In the genomic region with DNA sequence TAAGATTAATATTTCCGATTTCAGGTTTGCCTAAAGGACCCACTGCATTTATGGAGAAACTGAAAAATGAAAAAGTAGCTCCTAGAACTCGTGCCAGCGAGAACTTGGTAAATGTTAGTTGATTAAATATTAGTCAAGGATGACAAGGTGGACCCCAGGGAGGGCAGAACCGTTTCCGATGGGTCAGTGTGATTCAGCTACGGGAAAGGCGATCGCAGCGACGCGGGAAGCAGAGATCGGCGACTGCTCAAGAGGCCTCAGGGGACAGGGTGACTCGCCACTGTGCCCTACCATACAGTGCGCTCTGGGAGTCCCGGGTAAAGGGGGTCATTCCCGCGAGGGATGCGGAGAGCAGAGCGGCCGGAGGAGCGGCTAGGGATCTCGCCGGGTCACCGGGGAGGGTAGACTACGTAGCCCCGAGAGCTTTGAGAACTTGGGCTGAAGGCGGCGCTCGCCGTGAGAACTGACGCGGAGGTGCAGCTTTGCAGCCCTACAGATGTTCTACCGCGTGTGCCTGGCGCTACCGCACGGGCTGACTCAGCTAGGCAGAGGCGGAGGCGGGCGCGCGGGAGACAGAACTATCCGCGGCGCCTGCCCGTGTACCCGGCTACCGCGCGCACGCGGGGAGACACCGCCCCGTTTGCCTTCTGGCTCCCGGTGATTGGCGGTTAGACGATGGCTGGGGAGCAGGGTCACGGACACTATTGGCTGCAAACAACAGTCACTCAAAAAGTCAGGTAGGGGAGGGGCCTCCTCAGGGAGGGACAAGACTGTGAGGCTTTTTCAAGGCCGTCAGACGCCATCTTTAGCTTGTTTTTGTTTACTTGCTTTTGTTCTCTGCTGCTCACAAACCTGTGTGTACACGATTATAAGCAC, we compare ENCODE assay signal across 1 cellular context.
TF ChIP-seq lines count a peak whose summit lies in the region.

No MANE protein-coding gene starts in this region.

TF ChIP-seq in H1, 55 proteins besides CTCF, POLR2A, EP300 and RAD21 (continues in another document):
- TF ChIP-seq TEAD4 (IDR thresholded peaks at IDR 0.05; ENCODE audit: low read depth, low read length): 0 out of 2 replicates have a peak, but pooled peaks have one; percentile 23
- TF ChIP-seq JUND (IDR thresholded peaks at IDR 0.05; ENCODE audit: low read length): no peak
- TF ChIP-seq HDAC6 (IDR thresholded peaks at IDR 0.05; ENCODE audit: low read depth, low read length): no peak
- peak; percentile 93 for TF ChIP-seq MAX (IDR thresholded peaks at IDR 0.05)
- peak; percentile 94 for TF ChIP-seq E2F6 (IDR thresholded peaks at IDR 0.05)
- no peak for TF ChIP-seq EZH2 (IDR thresholded peaks at IDR 0.05; ENCODE audit: low read depth, low read length, severe bottlenecking)
- peak; percentile 93 for TF ChIP-seq POLR2AphosphoS5 (IDR thresholded peaks at IDR 0.05; ENCODE audit: low read depth, low read length)
- peak; percentile 83 for TF ChIP-seq NANOG (IDR thresholded peaks at IDR 0.05; ENCODE audit: insufficient read depth, low read depth, low read length, poor library complexity, severe bottlenecking)
- TF ChIP-seq CREB1 (IDR thresholded peaks at IDR 0.05): peak; percentile 64
- TF ChIP-seq CBX5 (IDR thresholded peaks at IDR 0.05; ENCODE audit: low read depth, low read length): no peak
- TF ChIP-seq KDM4A (IDR thresholded peaks at IDR 0.05; ENCODE audit: low read depth, low read length, severe bottlenecking): peak; percentile 67
- TF ChIP-seq ATF3 (IDR thresholded peaks at IDR 0.05; ENCODE audit: insufficient read depth, low read depth, low read length): no peak
- peak; percentile 90 for TF ChIP-seq RBBP5 (IDR thresholded peaks at IDR 0.05; ENCODE audit: borderline replicate concordance, low read depth, low read length)
- peak; percentile 43; the same call in 1 of the 2 replicates for TF ChIP-seq MAFK (IDR thresholded peaks at IDR 0.05; ENCODE audit: low read depth, low read length)
- TF ChIP-seq SRF (IDR thresholded peaks at IDR 0.05; ENCODE audit: low read depth, low read length): no peak
- TF ChIP-seq TAF1 (IDR thresholded peaks at IDR 0.05; ENCODE audit: low read depth, low read length): peak; percentile 94
- 0 out of 2 replicates have a peak, but pooled peaks have one; percentile 14 for TF ChIP-seq TCF12 (IDR thresholded peaks at IDR 0.05; ENCODE audit: low read depth, low read length)
- no peak for TF ChIP-seq CTBP2 (IDR thresholded peaks at IDR 0.05; ENCODE audit: borderline replicate concordance, insufficient read depth, insufficient read length, low read length)
- no peak for TF ChIP-seq RXRA (IDR thresholded peaks at IDR 0.05; ENCODE audit: insufficient read depth, low read depth, low read length)
- peak; percentile 83 for TF ChIP-seq SP2 (IDR thresholded peaks at IDR 0.05; ENCODE audit: low read length)
- no peak for TF ChIP-seq GABPA (IDR thresholded peaks at IDR 0.05; ENCODE audit: borderline replicate concordance, insufficient read depth, low read length)
- TF ChIP-seq BCL11A (IDR thresholded peaks at IDR 0.05; ENCODE audit: low read depth in 2 of 2, low read length in 2 of 2): no peak
- no peak for TF ChIP-seq NRF1 (IDR thresholded peaks at IDR 0.05; ENCODE audit: low read depth, low read length)
- no peak for TF ChIP-seq RNF2 (IDR thresholded peaks at IDR 0.05; ENCODE audit: borderline replicate concordance, low read depth, low read length, missing control alignments, poor library complexity, severe bottlenecking)
- no peak; the same call in 1 of the 2 replicates for TF ChIP-seq BRCA1 (IDR thresholded peaks at IDR 0.05; ENCODE audit: low read depth, low read length)
- no peak for TF ChIP-seq CEBPB (IDR thresholded peaks at IDR 0.05; ENCODE audit: low read depth, low read length)
- TF ChIP-seq SAP30 (IDR thresholded peaks at IDR 0.05; ENCODE audit: insufficient read depth, insufficient replicate concordance, low read length): no peak
- TF ChIP-seq FOSL1 (IDR thresholded peaks at IDR 0.05; ENCODE audit: insufficient read depth, low read depth, low read length): no peak
- no peak for TF ChIP-seq EGR1 (IDR thresholded peaks at IDR 0.05; ENCODE audit: borderline replicate concordance, low read depth, low read length)
- no peak for TF ChIP-seq SIX5 (IDR thresholded peaks at IDR 0.05; ENCODE audit: low read depth, low read length)
- peak; percentile 88; the same call in 1 of the 2 replicates for TF ChIP-seq TBP (IDR thresholded peaks at IDR 0.05; ENCODE audit: low read depth, low read length)
- TF ChIP-seq TAF7 (optimal IDR thresholded peaks at IDR 0.05; ENCODE audit: borderline replicate concordance, low read depth, low read length): peak; percentile 41
- TF ChIP-seq SIRT6 (IDR thresholded peaks at IDR 0.05; ENCODE audit: low read length): no peak
- TF ChIP-seq POU5F1 (IDR thresholded peaks at IDR 0.05; ENCODE audit: low read depth, low read length): no peak
- TF ChIP-seq PHF8 (conservative IDR thresholded peaks at IDR 0.05; ENCODE audit: low read depth, low read length): peak; percentile 89
- TF ChIP-seq KDM5A (IDR thresholded peaks at IDR 0.05; ENCODE audit: low read length): no peak
- TF ChIP-seq, protein P1, sequence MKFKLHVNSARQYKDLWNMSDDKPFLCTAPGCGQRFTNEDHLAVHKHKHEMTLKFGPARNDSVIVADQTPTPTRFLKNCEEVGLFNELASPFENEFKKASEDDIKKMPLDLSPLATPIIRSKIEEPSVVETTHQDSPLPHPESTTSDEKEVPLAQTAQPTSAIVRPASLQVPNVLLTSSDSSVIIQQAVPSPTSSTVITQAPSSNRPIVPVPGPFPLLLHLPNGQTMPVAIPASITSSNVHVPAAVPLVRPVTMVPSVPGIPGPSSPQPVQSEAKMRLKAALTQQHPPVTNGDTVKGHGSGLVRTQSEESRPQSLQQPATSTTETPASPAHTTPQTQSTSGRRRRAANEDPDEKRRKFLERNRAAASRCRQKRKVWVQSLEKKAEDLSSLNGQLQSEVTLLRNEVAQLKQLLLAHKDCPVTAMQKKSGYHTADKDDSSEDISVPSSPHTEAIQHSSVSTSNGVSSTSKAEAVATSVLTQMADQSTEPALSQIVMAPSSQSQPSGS (IDR thresholded peaks at IDR 0.05; ENCODE audit: low read length): no peak
- TF ChIP-seq HDAC2 (IDR thresholded peaks at IDR 0.05; ENCODE audit: borderline replicate concordance in 1 of 2, low read depth in 2 of 2, low read length in 2 of 2): peak in 1 of 2 experiments; percentile 85; a peak in 1 of 4 replicates
- no peak for TF ChIP-seq CHD1 (IDR thresholded peaks at IDR 0.05; ENCODE audit: low read depth, low read length)
- TF ChIP-seq ZNF274 (IDR thresholded peaks at IDR 0.05; ENCODE audit: borderline replicate concordance, extremely low read depth, low read length): no peak
- peak; percentile 92 for TF ChIP-seq YY1 (IDR thresholded peaks at IDR 0.05; ENCODE audit: low read depth, low read length)
- no peak for TF ChIP-seq JUN (IDR thresholded peaks at IDR 0.05; ENCODE audit: low read depth, low read length)
- no peak; the same call in 1 of the 2 replicates for TF ChIP-seq SP4 (IDR thresholded peaks at IDR 0.05; ENCODE audit: low read length)
- TF ChIP-seq CHD2 (IDR thresholded peaks at IDR 0.05; ENCODE audit: low read length): peak; percentile 89
- TF ChIP-seq KDM1A (IDR thresholded peaks at IDR 0.05; ENCODE audit: borderline replicate concordance, low read length): peak; percentile 96; the same call in 1 of the 2 replicates
- TF ChIP-seq SIN3A (conservative IDR thresholded peaks at IDR 0.05 in 1 of 2, IDR thresholded peaks at IDR 0.05 in 1 of 2; ENCODE audit: low read depth in 1 of 2, low read length in 2 of 2): peak in 1 of 2 experiments; percentile 51; a peak in 1 of 4 replicates
- TF ChIP-seq ASH2L (IDR thresholded peaks at IDR 0.05; ENCODE audit: low read length): peak; percentile 75
- TF ChIP-seq RFX5 (IDR thresholded peaks at IDR 0.05; ENCODE audit: borderline replicate concordance, low read depth, low read length): no peak
- TF ChIP-seq CHD7 (IDR thresholded peaks at IDR 0.05; ENCODE audit: insufficient replicate concordance, low read length): no peak
- no peak for TF ChIP-seq CBX8 (IDR thresholded peaks at IDR 0.05; ENCODE audit: borderline replicate concordance, low read depth, low read length)
- TF ChIP-seq, protein P2, sequence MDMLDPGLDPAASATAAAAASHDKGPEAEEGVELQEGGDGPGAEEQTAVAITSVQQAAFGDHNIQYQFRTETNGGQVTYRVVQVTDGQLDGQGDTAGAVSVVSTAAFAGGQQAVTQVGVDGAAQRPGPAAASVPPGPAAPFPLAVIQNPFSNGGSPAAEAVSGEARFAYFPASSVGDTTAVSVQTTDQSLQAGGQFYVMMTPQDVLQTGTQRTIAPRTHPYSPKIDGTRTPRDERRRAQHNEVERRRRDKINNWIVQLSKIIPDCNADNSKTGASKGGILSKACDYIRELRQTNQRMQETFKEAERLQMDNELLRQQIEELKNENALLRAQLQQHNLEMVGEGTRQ (IDR thresholded peaks at IDR 0.05; ENCODE audit: low read length): no peak
- TF ChIP-seq GTF2F1 (IDR thresholded peaks at IDR 0.05; ENCODE audit: borderline replicate concordance, low read depth, low read length): no peak
- TF ChIP-seq SUZ12 (IDR thresholded peaks at IDR 0.05; ENCODE audit: low read length): no peak
- TF ChIP-seq BACH1 (IDR thresholded peaks at IDR 0.05; ENCODE audit: low read length): peak; percentile 85
